In genomic region chr2:46014911-46015654, GRCh38 we compare ENCODE assay signal across 11 cellular contexts.
DNase-seq lines count a peak whose midpoint lies in the region; ATAC-seq and TF ChIP-seq lines count a peak whose summit lies in the region.
"Had no signal": no experiment of that assay in that cellular context is flagged by ENCODE, and none has a peak within 500 bp of the region (broad histone marks: within the 10 kb centered on the region; RNA-seq: fewer than 3 reads in every experiment).

No MANE protein-coding gene starts in this region.

- peak overlapping the region; percentile 63 for H3K27ac Mint-ChIP-seq in neural crest cell (ENCODE audit: unreplicated experiment)

- no peak overlapping the region for H3K9ac ChIP-seq in NT2/D1 (ENCODE audit: insufficient read length, low read depth)
- H3K9ac ChIP-seq: BLaER1 treated with 17β-estradiol and CSF1 and Interleukin-3, amounts not matched to agents 10 nM and 100 nM had no signal

- DNase-seq in Daoy (ENCODE audit: low read depth), result peak; percentile 30
- DNase-seq in NT2/D1 (ENCODE audit: low read depth, low spot score), result peak; percentile 81
- DNase-seq in fibroblast of mammary gland (ENCODE audit: low read depth), result peak; percentile 22
- DNase-seq in neural crest cell (ENCODE audit: low read depth, low spot score), result no peak
- no peak for DNase-seq in activated CD4-positive, alpha-beta T cell treated with anti-CD3 and anti-CD28 coated beads for 1 hour
- DNase-seq: NCI-H1417 treated with DMSO at 0.1 percent for 48 hours had no signal

- H3K4me3 Mint-ChIP-seq in neural crest cell, result no peak overlapping the region

- no peak for TF ChIP-seq CTCF in fibroblast of mammary gland (conservative IDR thresholded peaks at IDR 0.05; ENCODE audit: control insufficient read depth, insufficient read depth, low read depth, low read length)
- no peak for TF ChIP-seq CTCF in neural crest cell (conservative IDR thresholded peaks at IDR 0.05)

- H3K9me3 Mint-ChIP-seq in neural crest cell, result peaks cover 2% of the 10 kb centered on the region

- no peaks in the 10 kb centered on the region for H3K9me3 ChIP-seq in NT2/D1 (ENCODE audit: insufficient read depth, low read length)
- H3K9me3 ChIP-seq: BLaER1 treated with 17β-estradiol and CSF1 and Interleukin-3, amounts not matched to agents 10 nM and 100 nM; neutrophil had no signal

- H3K4me1 Mint-ChIP-seq in neural crest cell, result peaks cover 19% of the 10 kb centered on the region

- no peaks in the 10 kb centered on the region for H3K36me3 ChIP-seq in NT2/D1 (ENCODE audit: insufficient read depth, insufficient read length, low read length)
- H3K36me3 ChIP-seq: neutrophil had no signal

- H3K27me3 ChIP-seq in NT2/D1 (ENCODE audit: insufficient read depth, insufficient read length), result no peaks in the 10 kb centered on the region
- H3K27me3 ChIP-seq: BLaER1 treated with 17β-estradiol and CSF1 and Interleukin-3, amounts not matched to agents 10 nM and 100 nM; neutrophil had no signal

- ATAC-seq in GM18520 (IDR thresholded peaks at IDR 0.05; ENCODE audit: unreplicated experiment) (no peak), GM21423 (IDR thresholded peaks at IDR 0.05; ENCODE audit: unreplicated experiment) (no peak), GM21786 (IDR thresholded peaks at IDR 0.05; ENCODE audit: unreplicated experiment) (no peak)

- H3K27me3 Mint-ChIP-seq in neural crest cell (ENCODE audit: low read depth), result no peaks in the 10 kb centered on the region

- H3K4me3 ChIP-seq in NT2/D1 (ENCODE audit: insufficient read length, low read depth) (no peak overlapping the region), fibroblast of mammary gland (ENCODE audit: control insufficient read depth, low read depth, low read length) (no peak overlapping the region)
- H3K4me3 ChIP-seq: BLaER1 treated with 17β-estradiol and CSF1 and Interleukin-3, amounts not matched to agents 10 nM and 100 nM had no signal

- peaks cover 2% of the 10 kb centered on the region for H3K4me1 ChIP-seq in NT2/D1 (ENCODE audit: insufficient read depth, insufficient read length)

- peaks cover 17% of the 10 kb centered on the region for H3K36me3 Mint-ChIP-seq in neural crest cell (ENCODE audit: low read depth)

Comparison
In these comparisons a context has a peak if more than half of its experiments do, and no peak if none do; other contexts are left out.
1. DNase-seq: peak in Daoy (single experiment), NT2/D1 (single experiment) and fibroblast of mammary gland (single experiment); none in neural crest cell (single experiment) and activated CD4-positive, alpha-beta T cell treated with anti-CD3 and anti-CD28 coated beads for 1 hour (single experiment).